In the genomic region with DNA sequence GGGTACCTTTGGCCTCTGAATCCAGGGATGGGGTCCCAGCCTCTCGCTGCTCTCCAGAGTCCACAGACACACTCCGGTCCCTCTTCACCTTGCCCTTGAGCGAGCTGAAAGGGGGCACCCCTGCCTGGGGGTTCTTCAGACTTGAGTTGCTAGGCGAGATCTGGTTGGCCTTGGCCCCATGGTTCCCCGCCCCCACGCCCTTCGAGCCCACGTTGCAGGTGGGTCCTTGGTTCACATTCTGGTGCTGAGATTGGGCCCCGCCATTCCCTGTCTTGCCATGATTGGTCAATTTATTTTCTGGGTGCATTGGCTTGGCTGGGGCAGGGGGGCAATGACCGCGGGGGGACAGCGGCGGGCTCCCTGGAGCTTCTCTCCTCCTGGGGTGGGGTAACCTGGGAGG, we compare ENCODE assay signal across 2 cellular contexts.
TF ChIP-seq lines count a peak whose summit lies in the region.

No MANE protein-coding gene starts in this region.

TF ChIP-seq in SK-N-SH, 30 proteins besides CTCF, POLR2A, EP300 and RAD21 (continued from another document):
- TF ChIP-seq FOXM1 (IDR thresholded peaks at IDR 0.05; ENCODE audit: low read depth), result no peak
- TF ChIP-seq POLR2AphosphoS5 (IDR thresholded peaks at IDR 0.05; ENCODE audit: low read depth, low read length), result no peak
- TF ChIP-seq RXRA (IDR thresholded peaks at IDR 0.05; ENCODE audit: borderline replicate concordance, low read depth), result no peak
- no peak for TF ChIP-seq JUND (IDR thresholded peaks at IDR 0.05)
- TF ChIP-seq YY1 (IDR thresholded peaks at IDR 0.05; ENCODE audit: low read depth), result no peak
- no peak for TF ChIP-seq IRF3 (IDR thresholded peaks at IDR 0.05; ENCODE audit: low read depth, low read length)
TF ChIP-seq in SK-N-SH: peak in this region for 0.

TF ChIP-seq in SK-N-SH treated with all-trans-retinoic acid at 6 μM for 48 hours, 23 proteins besides CTCF, POLR2A, EP300 and RAD21 (continued from another document):
- no peak for TF ChIP-seq TSHZ2 (CRISPR knock-in tag; IDR thresholded peaks at IDR 0.05)
- TF ChIP-seq CREB5 (CRISPR knock-in tag; IDR thresholded peaks at IDR 0.05; ENCODE audit: low read depth), result no peak
- no peak for TF ChIP-seq BACH2 (CRISPR knock-in tag; IDR thresholded peaks at IDR 0.05; ENCODE audit: borderline replicate concordance)
